Comparison of ENCODE assay signal across 36 cellular contexts in genomic region chrX:44881549-44881948, GRCh38. TPM values are rescaled to one million over a fixed set of nuclear protein-coding genes. Genes with fewer than 3 reads are reported as not detected.
"Had no signal": no experiment of that assay in that cellular context is flagged by ENCODE, and none has a peak within 500 bp of the region (broad histone marks: within the 10 kb centered on the region; RNA-seq: fewer than 3 reads in every experiment).

No MANE protein-coding gene starts in this region.

- H3K4me3 ChIP-seq: cardiac muscle cell, SJCRH30, SK-N-MC had no signal

- H3K27me3 ChIP-seq: cardiac muscle cell, SJCRH30 had no signal

- H3K27ac ChIP-seq: cardiac muscle cell, KMS-11, SJCRH30, SK-N-MC, VCaP had no signal

- H3K4me1 ChIP-seq: SJCRH30 had no signal

- ATAC-seq: activated naive CD4-positive, alpha-beta T cell treated with anti-CD3 and anti-CD28 coated beads, Interleukin-2, amount 50 U/mL, for 72 hours; activated T-cell treated with anti-CD3 and anti-CD28 coated beads, Interleukin-2, amount 50 U/mL, for 4 hours; Panc1 had no signal

- H3K36me3 ChIP-seq: cardiac muscle cell, SJCRH30 had no signal

- H3K4me2 ChIP-seq: KMS-11 had no signal

- H3K9me3 ChIP-seq: SJCRH30 had no signal

- DNase-seq: activated B cell treated with CpG ODN at 0.5 μM for 24 hours; activated CD4-positive, alpha-beta memory T cell treated with anti-CD3 and anti-CD28 coated beads for 36 hours; activated CD4-positive, alpha-beta T cell treated with anti-CD3 and anti-CD28 coated beads for 4 hours; activated CD4-positive, alpha-beta T cell treated with anti-CD3 and anti-CD28 coated beads, Interleukin-2, amount 50 U/mL, for 1 hour; activated CD4-positive, CD25-positive, alpha-beta regulatory T cell treated with anti-CD3 and anti-CD28 coated beads, Interleukin-2, amount 50 U/mL, for 72 hours; activated CD8-positive, alpha-beta memory T cell treated with anti-CD3 and anti-CD28 coated beads, Interleukin-2, amount 50 U/mL, for 4 hours; activated gamma-delta T cell treated with Interleukin-2 at 50 U/mL for 16 hours; activated naive CD4-positive, alpha-beta T cell treated with anti-CD3 and anti-CD28 coated beads for 36 hours; activated T-cell treated with anti-CD3 and anti-CD28 coated beads for 4 hours; activated T-cell treated with anti-CD3 and anti-CD28 coated beads, Interleukin-2, amount 50 U/mL, for 4 hours; amniotic stem cell; aorta; NCI-H1048; NCI-H1105 treated with DMSO at 0.1 percent for 48 hours; NCI-H1436; NCI-H1694; NCI-H1930; NCI-H2081 treated with DMSO at 0.1 percent for 48 hours; NCI-H345; NCI-H524 treated with DMSO at 0.1 percent for 48 hours; SHP77; SJCRH30 had no signal

- H3K4me3 Mint-ChIP-seq: activated B cell treated with CpG ODN at 0.5 μM for 24 hours; activated CD4-positive, alpha-beta memory T cell treated with anti-CD3 and anti-CD28 coated beads for 36 hours; activated naive CD4-positive, alpha-beta T cell treated with anti-CD3 and anti-CD28 coated beads for 36 hours; activated T-cell treated with anti-CD3 and anti-CD28 coated beads, Interleukin-2, amount 50 U/mL, for 4 hours; activated T-helper 1 cell treated with anti-CD3 and anti-CD28 coated beads, Interleukin-12 subunit alpha, Interleukin-12 subunit beta, Interleukin-2, Interleukin-4 antibody, amounts not matched to agents 30 ng/mL and 10 ng/mL and 1 ng/mL, durations not matched to agents 14 hours and 24 hours and 36 hours had no signal

- H3K27me3 Mint-ChIP-seq: activated B cell treated with CpG ODN at 0.5 μM for 24 hours; activated CD4-positive, alpha-beta memory T cell treated with anti-CD3 and anti-CD28 coated beads for 36 hours; central memory CD8-positive, alpha-beta T cell had no signal

- H3K27ac Mint-ChIP-seq: activated B cell treated with CpG ODN at 0.5 μM for 24 hours; activated CD4-positive, alpha-beta memory T cell treated with anti-CD3 and anti-CD28 coated beads for 36 hours; activated naive CD4-positive, alpha-beta T cell treated with anti-CD3 and anti-CD28 coated beads for 36 hours; activated naive CD4-positive, alpha-beta T cell treated with anti-CD3 and anti-CD28 coated beads, Interleukin-2, amount 50 U/mL, for 72 hours; activated T-helper 1 cell treated with anti-CD3 and anti-CD28 coated beads, Interleukin-12 subunit alpha, Interleukin-12 subunit beta, Interleukin-2, Interleukin-4 antibody, amounts not matched to agents 30 ng/mL and 10 ng/mL and 1 ng/mL, durations not matched to agents 14 hours and 24 hours and 36 hours had no signal

- H3K9me3 Mint-ChIP-seq: activated B cell treated with CpG ODN at 0.5 μM for 24 hours; activated CD4-positive, alpha-beta memory T cell treated with anti-CD3 and anti-CD28 coated beads for 36 hours; activated naive CD4-positive, alpha-beta T cell treated with anti-CD3 and anti-CD28 coated beads for 36 hours; activated naive CD4-positive, alpha-beta T cell treated with anti-CD3 and anti-CD28 coated beads, Interleukin-2, amount 50 U/mL, for 72 hours; activated T-cell treated with anti-CD3 and anti-CD28 coated beads, Interleukin-2, amount 50 U/mL, for 4 hours; activated T-helper 1 cell treated with anti-CD3 and anti-CD28 coated beads, Interleukin-12 subunit alpha, Interleukin-12 subunit beta, Interleukin-2, Interleukin-4 antibody, amounts not matched to agents 30 ng/mL and 10 ng/mL and 1 ng/mL, durations not matched to agents 14 hours and 24 hours and 36 hours; central memory CD8-positive, alpha-beta T cell had no signal

- H3K9ac ChIP-seq: KMS-11 had no signal

RNA-seq across cellular contexts. Expression of gene DUSP21, which starts 37.7 kb away (rescaled TPM):
- total RNA-seq: activated B cell treated with CpG ODN at 0.5 μM for 24 hours; activated CD4-positive, alpha-beta memory T cell treated with anti-CD3 and anti-CD28 coated beads for 36 hours; activated naive CD4-positive, alpha-beta T cell treated with anti-CD3 and anti-CD28 coated beads for 36 hours; activated naive CD4-positive, alpha-beta T cell treated with anti-CD3 and anti-CD28 coated beads, Interleukin-2, amount 50 U/mL, for 72 hours; activated T-cell treated with anti-CD3 and anti-CD28 coated beads, Interleukin-2, amount 50 U/mL, for 4 hours; activated T-helper 1 cell treated with anti-CD3 and anti-CD28 coated beads, Interleukin-12 subunit alpha, Interleukin-12 subunit beta, Interleukin-2, Interleukin-4 antibody, amounts not matched to agents 30 ng/mL and 10 ng/mL and 1 ng/mL, durations not matched to agents 14 hours and 24 hours and 36 hours; aorta; cardiac muscle cell; LHCN-M2; M059J; NCI-H460; RPMI7951; SJCRH30; T-helper 1 cell treated with Interleukin-12 subunit alpha and Interleukin-12 subunit beta and Interleukin-4 antibody, amounts not matched to agents 30 ng/mL and 1 ng/mL, for 36 hours; T-helper 2 cell treated with Interferon-gamma antibody and Interleukin-4, amounts not matched to agents 100 ng/mL and 5 ng/mL, for 36 hours had no signal
- polyA plus RNA-seq: aorta, cardiac muscle cell had no signal
